ENCODE assay signal across 8 cellular contexts in genomic region chr4:54384563-54384962, GRCh38.
DNase-seq lines count a peak whose midpoint lies in the region; ATAC-seq, FAIRE-seq and TF ChIP-seq lines count a peak whose summit lies in the region.

No MANE protein-coding gene starts in this region.

- H3K4me2 ChIP-seq in SK-N-SH: no peak overlapping the region

- POLR2A ChIA-PET in SK-N-SH (lab: Yijun Ruan, JAX): no interaction called here

- no peaks in the 10 kb centered on the region for H3K36me3 ChIP-seq in SK-N-SH (replicated peaks in 1 of 2; ENCODE audit: control insufficient read depth in 1 of 2, insufficient read depth in 2 of 2, low read length in 1 of 2)

- H3K4me3 ChIP-seq in SK-N-SH (ENCODE audit: low read depth in 2 of 2, low read length in 1 of 2): no peak overlapping the region

- ATAC-seq in foreskin keratinocyte: peak; percentile 34
- no peak for ATAC-seq in stimulated activated naive CD8-positive, alpha-beta T cell treated with anti-CD3 and anti-CD28 coated beads, Interleukin-15, Interleukin-2, amounts not matched to agents 100 U/mL and 50 U/mL, for 24 hours

- in situ Hi-C loops in Caki2 (cut with HindIII; ENCODE audit: low pct_unique_long_range_greater_than_20kb, low sequenced_read_pairs): no loop called here

- no peaks in the 10 kb centered on the region for H3K4me1 ChIP-seq in SK-N-SH (ENCODE audit: control insufficient read depth in 1 of 2, insufficient read depth in 2 of 2, low read depth in 1 of 2, low read length in 1 of 2)
- no peaks in the 10 kb centered on the region for H3K4me1 ChIP-seq in foreskin keratinocyte

- WGBS in SK-N-SH (ENCODE audit: low lambda C conversion rate): 33% methylated on average over 6 of the region's 6 CpGs

- no peaks in the 10 kb centered on the region for H4K20me1 ChIP-seq in SK-N-SH (ENCODE audit: insufficient read depth)

- DNase-seq in Caki2 (ENCODE audit: low read depth) (peak; percentile 10), HS-27A (ENCODE audit: low read depth) (peak; percentile 34), SK-N-SH (no peak), foreskin keratinocyte (no peak), NCI-H146 treated with DMSO at 0.1 percent for 48 hours (lab: John Stamatoyannopoulos, UW; ENCODE audit: unreplicated experiment) (no peak), D721Med (ENCODE audit: insufficient read length, low spot score) (no peak)
- DNase-seq in stimulated activated naive CD8-positive, alpha-beta T cell treated with anti-CD3 and anti-CD28 coated beads, Interleukin-15, Interleukin-2, amounts not matched to agents 100 U/mL and 50 U/mL, for 24 hours: peak; percentile 6
- no peak for DNase-seq in activated CD4-positive, CD25-positive, alpha-beta regulatory T cell treated with anti-CD3 and anti-CD28 coated beads, Interleukin-2, amount 50 U/mL, for 72 hours

- H3K9ac ChIP-seq in SK-N-SH: no peak overlapping the region

- H3K27ac ChIP-seq in SK-N-SH (ENCODE audit: low read depth in 2 of 2, low read length in 1 of 2) (no peak overlapping the region), foreskin keratinocyte (no peak overlapping the region)

- CTCF ChIA-PET in SK-N-SH (lab: Yijun Ruan, JAX): interaction anchor here (0.7 to 1.7 kb wide), 10 partner anchors 11 to 586 kb away, joined by 3 to 6 read pairs (median 4); no protein-coding TSS in a partner anchor

- no peak overlapping the region for H2AFZ ChIP-seq in SK-N-SH (ENCODE audit: low read depth)

- H3K9me3 ChIP-seq in SK-N-SH: no peaks in the 10 kb centered on the region

- peak; percentile 68 for TF ChIP-seq RAD21 in SK-N-SH (IDR thresholded peaks at IDR 0.05; ENCODE audit: low read length)

- no peaks in the 10 kb centered on the region for H3F3A ChIP-seq in SK-N-SH (replicated peaks; ENCODE audit: insufficient read depth)

- no peak for TF ChIP-seq EP300 in SK-N-SH (IDR thresholded peaks at IDR 0.05; ENCODE audit: borderline replicate concordance in 1 of 2, low read depth in 1 of 2, low read length in 1 of 2)

- peak; percentile 67 for TF ChIP-seq CTCF in SK-N-SH (IDR thresholded peaks at IDR 0.05)
- TF ChIP-seq CTCF in foreskin keratinocyte (conservative IDR thresholded peaks at IDR 0.05): peak; percentile 63
- TF ChIP-seq CTCF in D721Med (IDR thresholded peaks at IDR 0.05; ENCODE audit: insufficient read depth, missing control alignments): no peak

- H3K27me3 ChIP-seq in SK-N-SH (ENCODE audit: insufficient read depth) (no peaks in the 10 kb centered on the region), foreskin keratinocyte (peaks cover 6% of the 10 kb centered on the region)

- H3K9me2 ChIP-seq in SK-N-SH: no peaks in the 10 kb centered on the region

- no peaks in the 10 kb centered on the region for H3K79me2 ChIP-seq in SK-N-SH (ENCODE audit: insufficient read depth)

- FAIRE-seq in D721Med (lab: Jason Lieb, UNC): no peak

TF ChIP-seq in SK-N-SH, 30 proteins besides CTCF, POLR2A, EP300 and RAD21:
- TF ChIP-seq POLR2AphosphoS5 (IDR thresholded peaks at IDR 0.05; ENCODE audit: low read depth, low read length) (no peak), SMC3 (IDR thresholded peaks at IDR 0.05; ENCODE audit: low read depth, low read length) (peak; percentile 79)

Comparison
In these comparisons a context has a peak if more than half of its experiments do, and no peak if none do; other contexts are left out.
1. DNase-seq: peak in Caki2 (single experiment), HS-27A (single experiment) and stimulated activated naive CD8-positive, alpha-beta T cell treated with anti-CD3 and anti-CD28 coated beads, Interleukin-15, Interleukin-2, amounts not matched to agents 100 U/mL and 50 U/mL, for 24 hours (single experiment); none in SK-N-SH (single experiment), foreskin keratinocyte (0 of 2), NCI-H146 treated with DMSO at 0.1 percent for 48 hours (single experiment), D721Med (single experiment) and activated CD4-positive, CD25-positive, alpha-beta regulatory T cell treated with anti-CD3 and anti-CD28 coated beads, Interleukin-2, amount 50 U/mL, for 72 hours (single experiment).